ENCODE assay signal across 1 cellular context in genomic region chr10:111102381-111102973, GRCh38.
TF ChIP-seq lines count a peak whose summit lies in the region.

No MANE protein-coding gene starts in this region.

TF ChIP-seq in WTC11, 78 proteins besides CTCF, POLR2A, EP300 and RAD21 (continued from another document):
- TF ChIP-seq, protein P1, sequence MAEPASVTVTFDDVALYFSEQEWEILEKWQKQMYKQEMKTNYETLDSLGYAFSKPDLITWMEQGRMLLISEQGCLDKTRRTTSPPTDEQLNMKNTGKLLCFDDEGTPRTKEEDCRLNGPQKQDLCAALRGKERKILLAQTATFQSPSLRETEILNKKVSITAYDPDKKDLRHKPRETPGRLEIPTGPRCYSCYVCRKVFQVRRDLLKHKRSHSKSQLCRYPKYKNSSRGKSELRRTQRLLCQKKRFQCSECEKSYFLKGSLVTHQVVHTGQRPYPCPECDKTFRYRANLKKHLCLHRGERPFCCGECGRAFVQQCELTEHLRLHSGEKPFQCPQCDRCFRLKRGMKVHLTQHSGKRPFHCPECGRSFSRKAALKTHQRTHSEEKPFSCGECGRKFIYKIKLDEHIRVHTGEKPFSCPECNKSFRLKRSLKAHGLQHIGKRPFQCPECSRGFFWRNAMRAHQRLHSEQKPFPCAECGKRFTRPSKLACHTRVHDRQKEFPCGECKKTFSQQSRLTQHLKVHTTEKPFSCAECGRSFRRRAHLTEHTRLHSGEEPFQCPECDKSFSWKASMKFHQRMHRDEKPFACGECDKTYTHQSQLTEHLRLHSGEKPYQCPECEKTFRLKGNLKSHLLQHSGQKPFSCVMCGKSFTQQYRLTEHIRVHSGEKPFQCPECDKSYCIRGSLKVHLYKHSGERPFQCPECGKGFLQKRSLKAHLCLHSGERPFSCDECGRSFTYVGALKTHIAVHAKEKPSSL (CRISPR knock-in tag; conservative IDR thresholded peaks at IDR 0.05): no peak
TF ChIP-seq in WTC11: peak in this region for 0.
